Comparison of ENCODE assay signal across 1 cellular context in the genomic region with DNA sequence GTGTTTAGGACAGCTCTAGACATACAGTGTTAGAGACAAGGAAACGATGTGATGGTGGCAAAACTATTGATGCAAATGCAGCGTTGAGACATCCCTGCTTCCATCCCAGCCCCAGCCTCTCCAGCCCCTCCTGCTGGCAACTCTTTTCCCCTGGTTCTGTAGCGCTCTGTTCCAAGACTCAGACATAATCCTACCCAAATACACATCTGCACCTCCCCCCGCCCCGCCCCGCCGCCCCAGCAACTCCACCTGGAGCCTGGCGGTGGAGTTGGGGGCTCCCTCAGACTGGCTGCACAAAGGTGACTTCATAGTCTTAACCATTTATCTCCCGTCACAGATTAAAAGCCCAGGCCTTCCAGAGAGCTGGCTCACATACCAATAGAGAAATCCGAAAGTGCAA.
A peak's percentile ranks its signal among the peaks of the same experiment; 100 is the strongest.
TF ChIP-seq lines count a peak whose summit lies in the region.

No MANE protein-coding gene starts in this region.

TF ChIP-seq in H1, 55 proteins besides CTCF, POLR2A, EP300 and RAD21:
- TF ChIP-seq, protein P1, sequence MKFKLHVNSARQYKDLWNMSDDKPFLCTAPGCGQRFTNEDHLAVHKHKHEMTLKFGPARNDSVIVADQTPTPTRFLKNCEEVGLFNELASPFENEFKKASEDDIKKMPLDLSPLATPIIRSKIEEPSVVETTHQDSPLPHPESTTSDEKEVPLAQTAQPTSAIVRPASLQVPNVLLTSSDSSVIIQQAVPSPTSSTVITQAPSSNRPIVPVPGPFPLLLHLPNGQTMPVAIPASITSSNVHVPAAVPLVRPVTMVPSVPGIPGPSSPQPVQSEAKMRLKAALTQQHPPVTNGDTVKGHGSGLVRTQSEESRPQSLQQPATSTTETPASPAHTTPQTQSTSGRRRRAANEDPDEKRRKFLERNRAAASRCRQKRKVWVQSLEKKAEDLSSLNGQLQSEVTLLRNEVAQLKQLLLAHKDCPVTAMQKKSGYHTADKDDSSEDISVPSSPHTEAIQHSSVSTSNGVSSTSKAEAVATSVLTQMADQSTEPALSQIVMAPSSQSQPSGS (IDR thresholded peaks at IDR 0.05; ENCODE audit: low read length), result peak; percentile 82; the same call in 1 of the 2 replicates
- TF ChIP-seq TCF12 (IDR thresholded peaks at IDR 0.05; ENCODE audit: low read depth, low read length) (0 out of 2 replicates have a peak, but pooled peaks have one; percentile 20), SP4 (IDR thresholded peaks at IDR 0.05; ENCODE audit: low read length) (no peak), JUND (IDR thresholded peaks at IDR 0.05; ENCODE audit: low read length) (0 out of 2 replicates have a peak, but pooled peaks have one; percentile 13), CREB1 (IDR thresholded peaks at IDR 0.05) (0 out of 2 replicates have a peak, but pooled peaks have one; percentile 16), POU5F1 (IDR thresholded peaks at IDR 0.05; ENCODE audit: low read depth, low read length) (no peak)
- TF ChIP-seq, protein P2, sequence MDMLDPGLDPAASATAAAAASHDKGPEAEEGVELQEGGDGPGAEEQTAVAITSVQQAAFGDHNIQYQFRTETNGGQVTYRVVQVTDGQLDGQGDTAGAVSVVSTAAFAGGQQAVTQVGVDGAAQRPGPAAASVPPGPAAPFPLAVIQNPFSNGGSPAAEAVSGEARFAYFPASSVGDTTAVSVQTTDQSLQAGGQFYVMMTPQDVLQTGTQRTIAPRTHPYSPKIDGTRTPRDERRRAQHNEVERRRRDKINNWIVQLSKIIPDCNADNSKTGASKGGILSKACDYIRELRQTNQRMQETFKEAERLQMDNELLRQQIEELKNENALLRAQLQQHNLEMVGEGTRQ (IDR thresholded peaks at IDR 0.05; ENCODE audit: low read length), result no peak
TF ChIP-seq in H1: peak in this region for 4.
